In genomic region chr19:32406161-32407003, GRCh38 we compare ENCODE assay signal across 8 cellular contexts. TPM values are rescaled to one million over a fixed set of nuclear protein-coding genes. Genes with fewer than 3 reads are reported as not detected.
DNase-seq lines count a peak whose midpoint lies in the region; ATAC-seq and TF ChIP-seq lines count a peak whose summit lies in the region.

No MANE protein-coding gene starts in this region.

- H3K9ac ChIP-seq in endocrine pancreas (ENCODE audit: control insufficient read depth, insufficient read depth, low read length), result peak overlapping the region; percentile 38

- no peaks in the 10 kb centered on the region for H3K9me3 ChIP-seq in endocrine pancreas (ENCODE audit: control insufficient read depth, low read length)

- peak; percentile 34 for DNase-seq in DMS53 (lab: John Stamatoyannopoulos, UW)
- DNase-seq in DMS53 treated with DMSO at 0.1 percent for 48 hours (lab: John Stamatoyannopoulos, UW; ENCODE audit: unreplicated experiment), result no peak
- DNase-seq in OCI-M1 (lab: John Stamatoyannopoulos, UW), result peak; percentile 16
- no peak for DNase-seq in omental fat pad (ENCODE audit: low spot score)
- DNase-seq in islet precursor cell, result no peak
- DNase-seq in cortex of kidney (lab: John Stamatoyannopoulos, UW), result no peak

- peak overlapping the region; percentile 65 for H3K4me3 ChIP-seq in endocrine pancreas (ENCODE audit: control insufficient read depth, insufficient read depth, low read length)

- H3K4me1 ChIP-seq in endocrine pancreas (ENCODE audit: control insufficient read depth, insufficient read depth, low read length), result peaks cover 5% of the 10 kb centered on the region

- no peak for TF ChIP-seq CTCF in omental fat pad (IDR thresholded peaks at IDR 0.05)

- peak; percentile 1 for ATAC-seq in omental fat pad (ENCODE audit: low FRiP score)
- ATAC-seq in HG02571 (IDR thresholded peaks at IDR 0.05; ENCODE audit: unreplicated experiment), result no peak

- H3K36me3 ChIP-seq in endocrine pancreas (ENCODE audit: control insufficient read depth, insufficient read depth, low read length), result no peaks in the 10 kb centered on the region

- no peaks in the 10 kb centered on the region for H3K27me3 ChIP-seq in endocrine pancreas (ENCODE audit: control insufficient read depth, insufficient read depth, low read length)

RNA-seq across cellular contexts. Expression of gene DPY19L3, which starts 0.8 kb away (rescaled TPM):
- total RNA-seq in omental fat pad, result 10 to 100 TPM; 20.8 to 43.8 (median 34.7) TPM

Comparison
In these comparisons a context has a peak if more than half of its experiments do, and no peak if none do; other contexts are left out.
1. DNase-seq: peak in DMS53 (single experiment) and OCI-M1 (single experiment); none in DMS53 treated with DMSO at 0.1 percent for 48 hours (single experiment), omental fat pad (single experiment), islet precursor cell (single experiment) and cortex of kidney (single experiment).